Comparison of ENCODE assay signal across 1 cellular context in genomic region chr14:61332658-61333029, GRCh38.
TF ChIP-seq lines count a peak whose summit lies in the region.

No MANE protein-coding gene starts in this region.

TF ChIP-seq in HepG2, 621 proteins besides CTCF, POLR2A, EP300 and RAD21:
- TF ChIP-seq BCLAF1 (IDR thresholded peaks at IDR 0.05), result no peak
- no peak for TF ChIP-seq ZNF605 (CRISPR knock-in tag; IDR thresholded peaks at IDR 0.05)
- TF ChIP-seq KMT2B (CRISPR knock-in tag; IDR thresholded peaks at IDR 0.05), result no peak
- TF ChIP-seq ZNF775 (CRISPR knock-in tag; IDR thresholded peaks at IDR 0.05; ENCODE audit: borderline replicate concordance), result no peak
- no peak for TF ChIP-seq ZBTB26 (CRISPR knock-in tag; IDR thresholded peaks at IDR 0.05; ENCODE audit: borderline replicate concordance)
- TF ChIP-seq AKNA (CRISPR knock-in tag; IDR thresholded peaks at IDR 0.05; ENCODE audit: borderline replicate concordance), result no peak
- no peak for TF ChIP-seq YY1 (IDR thresholded peaks at IDR 0.05; ENCODE audit: insufficient read depth, insufficient replicate concordance, low read depth, low read length)
- no peak for TF ChIP-seq ZNF740 (CRISPR knock-in tag; IDR thresholded peaks at IDR 0.05)
- no peak for TF ChIP-seq SRY (CRISPR knock-in tag; IDR thresholded peaks at IDR 0.05)
- no peak for TF ChIP-seq HNRNPK (IDR thresholded peaks at IDR 0.05; ENCODE audit: low read depth, low read length, poor library complexity, severe bottlenecking)
- no peak for TF ChIP-seq ZNF12 (CRISPR knock-in tag; IDR thresholded peaks at IDR 0.05)
- no peak for TF ChIP-seq SOX6 (IDR thresholded peaks at IDR 0.05)
- no peak for TF ChIP-seq SOX6 (CRISPR knock-in tag; IDR thresholded peaks at IDR 0.05)
- TF ChIP-seq ESRRA (CRISPR knock-in tag; IDR thresholded peaks at IDR 0.05; ENCODE audit: low read depth), result no peak
- TF ChIP-seq ZNF343 (CRISPR knock-in tag; IDR thresholded peaks at IDR 0.05), result no peak
- TF ChIP-seq PBX2 (CRISPR knock-in tag; IDR thresholded peaks at IDR 0.05), result no peak
- no peak for TF ChIP-seq GABPA (IDR thresholded peaks at IDR 0.05; ENCODE audit: low read depth, low read length)
- TF ChIP-seq GABPA (CRISPR knock-in tag; IDR thresholded peaks at IDR 0.05; ENCODE audit: low read depth), result peak; percentile 26; the same call in 1 of the 2 replicates
- TF ChIP-seq SMAD3 (CRISPR knock-in tag; IDR thresholded peaks at IDR 0.05), result no peak
- TF ChIP-seq MTA1 (CRISPR knock-in tag; IDR thresholded peaks at IDR 0.05; ENCODE audit: borderline replicate concordance), result no peak
- peak; percentile 49 for TF ChIP-seq HNF4A (CRISPR knock-in tag; IDR thresholded peaks at IDR 0.05)
- TF ChIP-seq LCORL (IDR thresholded peaks at IDR 0.05), result no peak
- no peak for TF ChIP-seq LCORL (CRISPR knock-in tag; IDR thresholded peaks at IDR 0.05)
- TF ChIP-seq FOSL1 (CRISPR knock-in tag; IDR thresholded peaks at IDR 0.05; ENCODE audit: borderline replicate concordance), result no peak
- 0 out of 2 replicates have a peak, but pooled peaks have one; percentile 13 for TF ChIP-seq PAXIP1 (CRISPR knock-in tag; conservative IDR thresholded peaks at IDR 0.05)
- no peak for TF ChIP-seq KDM5A (IDR thresholded peaks at IDR 0.05; ENCODE audit: borderline replicate concordance, low read length)
- TF ChIP-seq NR2F2 (IDR thresholded peaks at IDR 0.05; ENCODE audit: borderline replicate concordance, low read depth), result no peak
- no peak for TF ChIP-seq XRCC5 (optimal IDR thresholded peaks at IDR 0.05; ENCODE audit: low read length)
